ENCODE assay signal across 9 cellular contexts in the genomic region with DNA sequence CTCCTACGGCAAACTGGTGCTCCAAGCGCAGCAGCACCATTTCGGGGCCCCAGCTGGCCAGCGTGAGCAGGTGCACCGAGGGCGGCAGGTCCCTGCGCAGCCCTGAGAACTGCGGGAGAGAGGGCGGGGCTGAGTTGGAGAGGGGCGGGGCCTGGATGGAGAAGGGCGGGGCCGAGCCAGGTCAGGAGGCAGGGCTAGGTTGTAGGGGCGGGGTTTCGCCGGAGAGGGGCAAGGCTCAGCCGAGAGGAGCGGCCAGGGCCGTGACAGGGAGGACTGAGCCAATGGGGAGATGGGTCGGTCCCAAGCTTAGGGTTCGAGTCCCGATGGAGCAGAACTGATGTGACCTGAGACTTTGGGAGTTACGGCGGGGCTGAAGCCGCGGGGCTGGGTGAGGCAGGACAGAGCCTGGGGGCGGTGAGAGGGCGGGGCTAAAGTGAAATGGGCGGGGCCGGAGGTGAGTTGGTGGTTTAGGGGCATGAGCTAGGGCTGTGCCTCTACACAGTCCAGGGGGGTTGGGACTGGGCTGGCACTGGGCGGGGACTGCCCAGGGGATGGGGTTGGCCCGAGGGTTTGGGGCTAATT. TPM values are rescaled to one million over a fixed set of nuclear protein-coding genes. Genes with fewer than 3 reads are reported as not detected.
DNase-seq lines count a peak whose midpoint lies in the region; ATAC-seq and TF ChIP-seq lines count a peak whose summit lies in the region.
"Had no signal": no experiment of that assay in that cellular context is flagged by ENCODE, and none has a peak within 500 bp of the region (broad histone marks: within the 10 kb centered on the region; RNA-seq: fewer than 3 reads in every experiment).

No MANE protein-coding gene starts in this region.

- H3K4me3 ChIP-seq in H7 (ENCODE audit: insufficient read depth, low read depth, low read length) (peak overlapping the region; percentile 41), SK-N-MC (peak overlapping the region; percentile 52)

- peak; percentile 81 for ATAC-seq in foreskin keratinocyte
- no peak for ATAC-seq in GM18519 (IDR thresholded peaks at IDR 0.05; ENCODE audit: low FRiP score, unreplicated experiment)

- H3K27me3 ChIP-seq in H7 (ENCODE audit: control insufficient read depth, insufficient read depth, low read length), result no peaks in the 10 kb centered on the region; the same call in 1 of the 2 replicates
- no peaks in the 10 kb centered on the region for H3K27me3 ChIP-seq in foreskin keratinocyte

- H3K36me3 ChIP-seq in H7 (replicated peaks; ENCODE audit: control insufficient read depth, insufficient read depth, low read length) (no peaks in the 10 kb centered on the region; the same call in 1 of the 2 replicates), SK-N-MC (ENCODE audit: insufficient read depth, low read length) (no peaks in the 10 kb centered on the region)

- no peak for TF ChIP-seq CTCF in foreskin keratinocyte (conservative IDR thresholded peaks at IDR 0.05)

- H3K27ac ChIP-seq in SK-N-MC (no peak overlapping the region), foreskin keratinocyte (no peak overlapping the region)
- H3K27ac ChIP-seq: epithelial cell of prostate had no signal

- no peaks in the 10 kb centered on the region for H3K4me1 ChIP-seq in foreskin keratinocyte

- H3K9me3 ChIP-seq in SK-N-MC (ENCODE audit: low read depth, low read length), result no peaks in the 10 kb centered on the region

- H3K9ac ChIP-seq in SK-N-MC (ENCODE audit: insufficient read length), result no peak overlapping the region

- DNase-seq in H7, result peak; percentile 97
- no peak for DNase-seq in SK-N-MC (ENCODE audit: low read depth, low spot score)
- DNase-seq in foreskin keratinocyte, result peak in 1 of 2 donors; percentile 51
- peak; percentile 29 for DNase-seq in renal cortical epithelial cell (ENCODE audit: low read depth)
- DNase-seq in stimulated activated naive CD4-positive, alpha-beta T cell treated with Interleukin-2 at 50 U/mL for 16 hours (lab: John Stamatoyannopoulos, UW), result no peak
- no peak for DNase-seq in midbrain (lab: John Stamatoyannopoulos, UW)
- DNase-seq in NCI-H510A (lab: John Stamatoyannopoulos, UW), result no peak

RNA-seq across cellular contexts. Expression of a gene that starts 19.0 kb away (rescaled TPM):
- total RNA-seq in H7 (2014; rRNA removed; shearing (Covaris generic)), result 58.4 and 71.2 TPM in 2 replicates
- total RNA-seq in foreskin keratinocyte (35.9 and 38.4 TPM in 2 replicates), renal cortical epithelial cell (72.1 and 92.0 TPM in 2 replicates)
- 42.6 and 43.3 TPM in 2 replicates for polyA plus RNA-seq in foreskin keratinocyte

RNA-seq across cellular contexts. Expression of a gene that starts 19.0 kb away (rescaled TPM):
- 11.6 and 12.5 TPM in 2 replicates for total RNA-seq in H7 (2014; rRNA removed; shearing (Covaris generic))
- total RNA-seq in foreskin keratinocyte (9.1 and 11.5 TPM in 2 replicates), renal cortical epithelial cell (7.8 and 10.3 TPM in 2 replicates)
- 14.1 and 15.1 TPM in 2 replicates for polyA plus RNA-seq in foreskin keratinocyte

RNA-seq across cellular contexts. Expression of a gene that starts 34.1 kb away (rescaled TPM):
- 83.1 and 86.4 TPM in 2 replicates for total RNA-seq in H7 (2014; rRNA removed; shearing (Covaris generic))
- total RNA-seq in foreskin keratinocyte, result 49.4 and 60.4 TPM in 2 replicates
- polyA plus RNA-seq in foreskin keratinocyte, result 62.4 and 75.9 TPM in 2 replicates
- total RNA-seq in renal cortical epithelial cell, result 42.8 and 49.1 TPM in 2 replicates

RNA-seq across cellular contexts. Expression of a gene that starts 36.9 kb away (rescaled TPM):
- 7.4 and 10.2 TPM in 2 replicates for total RNA-seq in H7 (2014; rRNA removed; shearing (Covaris generic))
- total RNA-seq in foreskin keratinocyte (10.6 and 12.1 TPM in 2 replicates), renal cortical epithelial cell (13.2 and 21.0 TPM in 2 replicates)
- 3.0 and 3.5 TPM in 2 replicates for polyA plus RNA-seq in foreskin keratinocyte

RNA-seq across cellular contexts. Expression of a gene that starts 37.0 kb away (rescaled TPM):
- 3.1 and 5.2 TPM in 2 replicates for total RNA-seq in H7 (2014; rRNA removed; shearing (Covaris generic))
- total RNA-seq in foreskin keratinocyte, result 5.3 and 5.7 TPM in 2 replicates
- polyA plus RNA-seq in foreskin keratinocyte, result 0.18 and 0.22 TPM in 2 replicates
- 10.2 and 19.6 TPM in 2 replicates for total RNA-seq in renal cortical epithelial cell

Comparison
In these comparisons a context has a peak if more than half of its experiments do, and no peak if none do; other contexts are left out.
1. DNase-seq: peak in H7 (single experiment) and renal cortical epithelial cell (single experiment); none in SK-N-MC (single experiment), stimulated activated naive CD4-positive, alpha-beta T cell treated with Interleukin-2 at 50 U/mL for 16 hours (single experiment), midbrain (single experiment) and NCI-H510A (single experiment).